In the genomic region with DNA sequence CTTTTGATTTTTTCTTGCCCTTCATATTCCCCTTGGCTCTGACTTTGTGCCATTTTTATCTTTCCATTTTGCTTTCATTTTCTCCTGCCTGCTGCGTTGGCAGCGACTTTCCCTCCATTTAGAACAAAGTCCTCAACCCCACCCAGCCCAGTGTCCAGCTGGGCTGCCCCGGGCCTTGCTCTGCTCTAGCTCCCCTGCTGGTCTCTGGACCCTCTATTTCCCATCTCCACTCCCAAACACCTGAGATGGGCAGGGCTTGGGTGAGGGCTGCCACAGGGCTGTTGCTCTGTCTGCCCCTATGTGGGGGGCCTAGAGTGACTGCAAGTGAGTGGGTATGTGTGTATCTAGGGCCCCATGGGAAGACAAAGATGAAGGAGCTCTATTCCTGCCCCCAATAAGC, we compare ENCODE assay signal across 14 cellular contexts. TPM values are rescaled to one million over a fixed set of nuclear protein-coding genes. Genes with fewer than 3 reads are reported as not detected.
"Had no signal": no experiment of that assay in that cellular context is flagged by ENCODE, and none has a peak within 500 bp of the region (broad histone marks: within the 10 kb centered on the region; RNA-seq: fewer than 3 reads in every experiment).

No MANE protein-coding gene starts in this region.

- H2AFZ ChIP-seq: parathyroid adenoma had no signal

- H3K79me2 ChIP-seq: parathyroid adenoma had no signal

- H3K36me3 ChIP-seq: thyroid gland had no signal

- ATAC-seq: activated CD4-positive, CD25-positive, alpha-beta regulatory T cell treated with anti-CD3 and anti-CD28 coated beads, Interleukin-2, amount 50 U/mL, for 24 hours; esophagus mucosa had no signal

- H3K27ac ChIP-seq: parathyroid adenoma had no signal

- H3K4me3 Mint-ChIP-seq: T-helper 2 cell treated with Interferon-gamma antibody and Interleukin-4, amounts not matched to agents 5 μg/mL and 100 μg/mL, for 36 hours had no signal

- H3K9me3 Mint-ChIP-seq: neural crest cell; T-helper 2 cell treated with Interferon-gamma antibody and Interleukin-4, amounts not matched to agents 5 μg/mL and 100 μg/mL, for 36 hours had no signal

- H3K27me3 ChIP-seq: thyroid gland had no signal

- DNase-seq: activated T-cell treated with anti-CD3 and anti-CD28 coated beads, Interleukin-2, amount 50 U/mL, for 48 hours; central memory CD4-positive, alpha-beta T cell; dermis blood vessel endothelial cell; SW 1271; thyroid gland had no signal

- H3K27ac Mint-ChIP-seq: T-helper 2 cell treated with Interferon-gamma antibody and Interleukin-4, amounts not matched to agents 5 μg/mL and 100 μg/mL, for 36 hours had no signal

- H3K4me1 ChIP-seq: parathyroid adenoma had no signal

- H3K9me3 ChIP-seq: thyroid gland had no signal

- H3K4me3 ChIP-seq: thyroid gland had no signal

- H3K9ac ChIP-seq: parathyroid adenoma had no signal

RNA-seq across cellular contexts. Expression of a gene that starts 10.2 kb away (rescaled TPM):
- total RNA-seq: dermis blood vessel endothelial cell, glomerular endothelial cell, myocyte, neural crest cell, renal cortical epithelial cell had no signal
- polyA plus RNA-seq: adipose tissue had no signal

RNA-seq across cellular contexts. Expression of a gene that starts 10.2 kb away (rescaled TPM):
- total RNA-seq: myocyte had no signal
